ENCODE assay signal across 16 cellular contexts in the genomic region with DNA sequence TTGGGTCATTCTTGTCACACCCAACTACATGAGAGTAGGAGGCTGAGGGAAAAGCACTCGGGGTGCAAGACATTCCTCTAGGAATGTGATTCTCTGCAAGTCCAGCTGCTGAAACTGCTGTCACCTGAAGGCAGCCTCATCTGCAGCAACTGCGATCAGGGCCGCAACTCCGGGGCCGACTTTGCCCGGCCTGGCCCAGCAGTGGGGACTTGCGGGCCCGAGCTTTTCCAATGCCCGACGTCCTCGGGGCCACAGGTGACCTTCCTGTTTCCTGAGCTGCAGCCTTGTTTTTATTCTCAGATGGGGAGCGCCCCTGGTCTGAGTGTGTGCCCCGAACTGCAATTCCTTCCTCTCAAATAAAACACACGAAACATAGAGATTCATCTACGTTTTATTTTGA.
"Had no signal": no experiment of that assay in that cellular context is flagged by ENCODE, and none has a peak within 500 bp of the region (broad histone marks: within the 10 kb centered on the region; RNA-seq: fewer than 3 reads in every experiment).

No MANE protein-coding gene starts in this region.

- DNase-seq: activated CD8-positive, alpha-beta memory T cell treated with anti-CD3 and anti-CD28 coated beads for 24 hours; activated CD8-positive, alpha-beta memory T cell treated with anti-CD3 and anti-CD28 coated beads, Interleukin-2, amount 50 U/mL, for 4 hours; activated naive CD4-positive, alpha-beta T cell treated with anti-CD3 and anti-CD28 coated beads for 36 hours; foreskin melanocyte; hippocampal formation; occipital lobe; stimulated activated CD4-positive, alpha-beta T cell treated with anti-CD3 and anti-CD28 coated beads, Interleukin-4, amount 100 ng/mL, for 1 hour had no signal

- H3K4me3 ChIP-seq: mucosa of descending colon, thyroid gland had no signal

- H3K36me3 Mint-ChIP-seq: brain, T-cell had no signal

- H3K4me1 Mint-ChIP-seq: activated CD4-positive, alpha-beta T cell treated with anti-CD3 and anti-CD28 coated beads, Interleukin-2, amount 10 ng/mL, durations not matched to agents 7 days and 5 days; T-cell had no signal

- H3K9me3 Mint-ChIP-seq: activated CD4-positive, alpha-beta T cell treated with anti-CD3 and anti-CD28 coated beads, Interleukin-2, amount 10 ng/mL, durations not matched to agents 7 days and 5 days; activated naive CD4-positive, alpha-beta T cell treated with anti-CD3 and anti-CD28 coated beads for 36 hours; neural crest cell; T-cell; T-helper 2 cell treated with Interferon-gamma antibody and Interleukin-4, amounts not matched to agents 5 μg/mL and 100 μg/mL, for 36 hours had no signal

- H3K9me3 ChIP-seq: mucosa of descending colon, thyroid gland had no signal

- H3K27me3 ChIP-seq: thyroid gland had no signal

- H3K27ac Mint-ChIP-seq: activated CD4-positive, alpha-beta T cell treated with anti-CD3 and anti-CD28 coated beads, Interleukin-2, amount 10 ng/mL, durations not matched to agents 7 days and 5 days; activated naive CD4-positive, alpha-beta T cell treated with anti-CD3 and anti-CD28 coated beads for 36 hours; brain; T-cell; T-helper 2 cell treated with Interferon-gamma antibody and Interleukin-4, amounts not matched to agents 5 μg/mL and 100 μg/mL, for 36 hours had no signal

- H3K4me3 Mint-ChIP-seq: activated CD4-positive, alpha-beta T cell treated with anti-CD3 and anti-CD28 coated beads, Interleukin-2, amount 10 ng/mL, durations not matched to agents 7 days and 5 days; activated naive CD4-positive, alpha-beta T cell treated with anti-CD3 and anti-CD28 coated beads for 36 hours; brain; neural crest cell; T-helper 2 cell treated with Interferon-gamma antibody and Interleukin-4, amounts not matched to agents 5 μg/mL and 100 μg/mL, for 36 hours had no signal

- H3K36me3 ChIP-seq: thyroid gland, WERI-Rb-1 had no signal

- FAIRE-seq: TTC549 had no signal

- H3K27ac ChIP-seq: thyroid gland, WERI-Rb-1 had no signal
